Comparison of ENCODE assay signal across 1 cellular context in the genomic region with DNA sequence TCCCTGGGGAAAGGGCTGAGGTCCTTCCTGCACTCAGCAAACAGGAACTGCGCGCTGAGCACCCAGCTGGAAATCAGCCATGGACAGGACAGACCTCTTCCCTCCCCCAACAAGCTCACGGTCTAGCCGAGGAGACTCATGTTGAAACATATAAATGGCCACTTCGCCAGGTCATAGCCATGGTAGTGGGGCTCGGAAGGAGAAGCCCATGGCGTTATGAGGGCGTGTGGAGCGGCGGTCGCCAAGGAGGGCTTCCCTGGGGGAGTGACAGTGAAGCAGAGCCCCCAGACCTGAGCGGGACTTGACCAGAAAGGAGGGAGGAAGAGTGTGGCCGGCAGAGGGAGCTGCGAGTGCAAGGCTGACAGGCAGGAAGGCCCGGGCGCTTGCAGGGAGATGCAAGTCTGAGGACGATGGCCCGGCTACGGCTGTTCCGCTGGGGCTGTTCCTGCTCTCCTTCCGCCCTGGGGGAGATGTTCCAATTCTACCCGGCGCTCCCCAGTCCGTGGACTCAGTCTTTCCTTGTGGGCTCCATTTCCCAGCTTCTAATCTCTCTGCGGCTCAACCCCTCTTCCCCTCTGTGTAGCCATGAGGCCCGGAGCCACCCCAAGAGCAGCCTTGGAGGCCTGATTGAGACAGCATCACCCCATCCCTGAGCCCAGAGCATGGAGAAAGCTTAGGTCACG.
TF ChIP-seq lines count a peak whose summit lies in the region.

No MANE protein-coding gene starts in this region.

TF ChIP-seq in HEK293, 187 proteins besides CTCF, POLR2A, EP300 and RAD21 (continued from another document and continues in another):
- TF ChIP-seq ZNF16 (tag by site-specific recombination; IDR thresholded peaks at IDR 0.05; ENCODE audit: low read depth) (no peak), ZNF292 (tag by site-specific recombination; IDR thresholded peaks at IDR 0.05; ENCODE audit: borderline replicate concordance, low read depth) (no peak), ZBTB8A (tag by site-specific recombination; IDR thresholded peaks at IDR 0.05) (peak; percentile 66; the same call in 1 of the 2 replicates), ZNF843 (tag by site-specific recombination; IDR thresholded peaks at IDR 0.05) (peak; percentile 41; the same call in 1 of the 2 replicates), ZSCAN23 (tag by site-specific recombination; IDR thresholded peaks at IDR 0.05) (no peak), SETDB1 (IDR thresholded peaks at IDR 0.05; ENCODE audit: insufficient read length, low read length) (no peak), ZFP69B (tag by site-specific recombination; IDR thresholded peaks at IDR 0.05) (peak; percentile 15; the same call in 1 of the 2 replicates), ZBTB21 (tag by site-specific recombination; IDR thresholded peaks at IDR 0.05) (no peak), ZNF561 (tag by site-specific recombination; IDR thresholded peaks at IDR 0.05; ENCODE audit: borderline replicate concordance) (peak; percentile 75; the same call in 1 of the 2 replicates), ZNF404 (tag by site-specific recombination; IDR thresholded peaks at IDR 0.05) (no peak), ZNF433 (tag by site-specific recombination; IDR thresholded peaks at IDR 0.05; ENCODE audit: low read depth) (no peak), TRIM28 (IDR thresholded peaks at IDR 0.05; ENCODE audit: borderline replicate concordance, low read length) (no peak; the same call in 1 of the 2 replicates), ZNF544 (tag by site-specific recombination; IDR thresholded peaks at IDR 0.05) (no peak), GLI4 (tag by site-specific recombination; IDR thresholded peaks at IDR 0.05) (no peak), ZNF600 (tag by site-specific recombination; IDR thresholded peaks at IDR 0.05) (peak; percentile 78), ZNF701 (tag by site-specific recombination; IDR thresholded peaks at IDR 0.05) (no peak), ZNF354C (tag by site-specific recombination; IDR thresholded peaks at IDR 0.05; ENCODE audit: borderline replicate concordance, low read depth) (no peak), KLF16 (tag by site-specific recombination; IDR thresholded peaks at IDR 0.05) (peak; percentile 57; the same call in 1 of the 2 replicates), ZNF776 (tag by site-specific recombination; IDR thresholded peaks at IDR 0.05; ENCODE audit: borderline replicate concordance) (no peak), ZIC2 (tag by site-specific recombination; IDR thresholded peaks at IDR 0.05) (peak; percentile 60), ZNF501 (tag by site-specific recombination; IDR thresholded peaks at IDR 0.05) (peak; percentile 86), KLF7 (tag by site-specific recombination; IDR thresholded peaks at IDR 0.05; ENCODE audit: borderline replicate concordance) (no peak), ZNF654 (tag by site-specific recombination; IDR thresholded peaks at IDR 0.05; ENCODE audit: low read depth) (peak; percentile 98), ZNF169 (tag by site-specific recombination; IDR thresholded peaks at IDR 0.05) (no peak), ZNF140 (tag by site-specific recombination; IDR thresholded peaks at IDR 0.05) (no peak), ZNF239 (tag by site-specific recombination; IDR thresholded peaks at IDR 0.05) (no peak), ZNF112 (tag by site-specific recombination; IDR thresholded peaks at IDR 0.05) (no peak), ZNF350 (tag by site-specific recombination; IDR thresholded peaks at IDR 0.05) (no peak), YY2 (tag by site-specific recombination; IDR thresholded peaks at IDR 0.05) (no peak), ZNF610 (tag by site-specific recombination; IDR thresholded peaks at IDR 0.05; ENCODE audit: borderline replicate concordance) (no peak)
- TF ChIP-seq, protein P1, sequence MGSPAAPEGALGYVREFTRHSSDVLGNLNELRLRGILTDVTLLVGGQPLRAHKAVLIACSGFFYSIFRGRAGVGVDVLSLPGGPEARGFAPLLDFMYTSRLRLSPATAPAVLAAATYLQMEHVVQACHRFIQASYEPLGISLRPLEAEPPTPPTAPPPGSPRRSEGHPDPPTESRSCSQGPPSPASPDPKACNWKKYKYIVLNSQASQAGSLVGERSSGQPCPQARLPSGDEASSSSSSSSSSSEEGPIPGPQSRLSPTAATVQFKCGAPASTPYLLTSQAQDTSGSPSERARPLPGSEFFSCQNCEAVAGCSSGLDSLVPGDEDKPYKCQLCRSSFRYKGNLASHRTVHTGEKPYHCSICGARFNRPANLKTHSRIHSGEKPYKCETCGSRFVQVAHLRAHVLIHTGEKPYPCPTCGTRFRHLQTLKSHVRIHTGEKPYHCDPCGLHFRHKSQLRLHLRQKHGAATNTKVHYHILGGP (tag by site-specific recombination; IDR thresholded peaks at IDR 0.05) = no peak
- TF ChIP-seq, protein P2, sequence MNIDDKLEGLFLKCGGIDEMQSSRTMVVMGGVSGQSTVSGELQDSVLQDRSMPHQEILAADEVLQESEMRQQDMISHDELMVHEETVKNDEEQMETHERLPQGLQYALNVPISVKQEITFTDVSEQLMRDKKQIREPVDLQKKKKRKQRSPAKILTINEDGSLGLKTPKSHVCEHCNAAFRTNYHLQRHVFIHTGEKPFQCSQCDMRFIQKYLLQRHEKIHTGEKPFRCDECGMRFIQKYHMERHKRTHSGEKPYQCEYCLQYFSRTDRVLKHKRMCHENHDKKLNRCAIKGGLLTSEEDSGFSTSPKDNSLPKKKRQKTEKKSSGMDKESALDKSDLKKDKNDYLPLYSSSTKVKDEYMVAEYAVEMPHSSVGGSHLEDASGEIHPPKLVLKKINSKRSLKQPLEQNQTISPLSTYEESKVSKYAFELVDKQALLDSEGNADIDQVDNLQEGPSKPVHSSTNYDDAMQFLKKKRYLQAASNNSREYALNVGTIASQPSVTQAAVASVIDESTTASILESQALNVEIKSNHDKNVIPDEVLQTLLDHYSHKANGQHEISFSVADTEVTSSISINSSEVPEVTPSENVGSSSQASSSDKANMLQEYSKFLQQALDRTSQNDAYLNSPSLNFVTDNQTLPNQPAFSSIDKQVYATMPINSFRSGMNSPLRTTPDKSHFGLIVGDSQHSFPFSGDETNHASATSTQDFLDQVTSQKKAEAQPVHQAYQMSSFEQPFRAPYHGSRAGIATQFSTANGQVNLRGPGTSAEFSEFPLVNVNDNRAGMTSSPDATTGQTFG (tag by site-specific recombination; IDR thresholded peaks at IDR 0.05; ENCODE audit: borderline replicate concordance) = no peak
- TF ChIP-seq, protein P3, sequence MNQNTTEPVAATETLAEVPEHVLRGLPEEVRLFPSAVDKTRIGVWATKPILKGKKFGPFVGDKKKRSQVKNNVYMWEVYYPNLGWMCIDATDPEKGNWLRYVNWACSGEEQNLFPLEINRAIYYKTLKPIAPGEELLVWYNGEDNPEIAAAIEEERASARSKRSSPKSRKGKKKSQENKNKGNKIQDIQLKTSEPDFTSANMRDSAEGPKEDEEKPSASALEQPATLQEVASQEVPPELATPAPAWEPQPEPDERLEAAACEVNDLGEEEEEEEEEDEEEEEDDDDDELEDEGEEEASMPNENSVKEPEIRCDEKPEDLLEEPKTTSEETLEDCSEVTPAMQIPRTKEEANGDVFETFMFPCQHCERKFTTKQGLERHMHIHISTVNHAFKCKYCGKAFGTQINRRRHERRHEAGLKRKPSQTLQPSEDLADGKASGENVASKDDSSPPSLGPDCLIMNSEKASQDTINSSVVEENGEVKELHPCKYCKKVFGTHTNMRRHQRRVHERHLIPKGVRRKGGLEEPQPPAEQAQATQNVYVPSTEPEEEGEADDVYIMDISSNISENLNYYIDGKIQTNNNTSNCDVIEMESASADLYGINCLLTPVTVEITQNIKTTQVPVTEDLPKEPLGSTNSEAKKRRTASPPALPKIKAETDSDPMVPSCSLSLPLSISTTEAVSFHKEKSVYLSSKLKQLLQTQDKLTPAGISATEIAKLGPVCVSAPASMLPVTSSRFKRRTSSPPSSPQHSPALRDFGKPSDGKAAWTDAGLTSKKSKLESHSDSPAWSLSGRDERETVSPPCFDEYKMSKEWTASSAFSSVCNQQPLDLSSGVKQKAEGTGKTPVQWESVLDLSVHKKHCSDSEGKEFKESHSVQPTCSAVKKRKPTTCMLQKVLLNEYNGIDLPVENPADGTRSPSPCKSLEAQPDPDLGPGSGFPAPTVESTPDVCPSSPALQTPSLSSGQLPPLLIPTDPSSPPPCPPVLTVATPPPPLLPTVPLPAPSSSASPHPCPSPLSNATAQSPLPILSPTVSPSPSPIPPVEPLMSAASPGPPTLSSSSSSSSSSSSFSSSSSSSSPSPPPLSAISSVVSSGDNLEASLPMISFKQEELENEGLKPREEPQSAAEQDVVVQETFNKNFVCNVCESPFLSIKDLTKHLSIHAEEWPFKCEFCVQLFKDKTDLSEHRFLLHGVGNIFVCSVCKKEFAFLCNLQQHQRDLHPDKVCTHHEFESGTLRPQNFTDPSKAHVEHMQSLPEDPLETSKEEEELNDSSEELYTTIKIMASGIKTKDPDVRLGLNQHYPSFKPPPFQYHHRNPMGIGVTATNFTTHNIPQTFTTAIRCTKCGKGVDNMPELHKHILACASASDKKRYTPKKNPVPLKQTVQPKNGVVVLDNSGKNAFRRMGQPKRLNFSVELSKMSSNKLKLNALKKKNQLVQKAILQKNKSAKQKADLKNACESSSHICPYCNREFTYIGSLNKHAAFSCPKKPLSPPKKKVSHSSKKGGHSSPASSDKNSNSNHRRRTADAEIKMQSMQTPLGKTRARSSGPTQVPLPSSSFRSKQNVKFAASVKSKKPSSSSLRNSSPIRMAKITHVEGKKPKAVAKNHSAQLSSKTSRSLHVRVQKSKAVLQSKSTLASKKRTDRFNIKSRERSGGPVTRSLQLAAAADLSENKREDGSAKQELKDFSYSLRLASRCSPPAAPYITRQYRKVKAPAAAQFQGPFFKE (tag by site-specific recombination; IDR thresholded peaks at IDR 0.05; ENCODE audit: borderline replicate concordance) = no peak
- TF ChIP-seq, protein P4, sequence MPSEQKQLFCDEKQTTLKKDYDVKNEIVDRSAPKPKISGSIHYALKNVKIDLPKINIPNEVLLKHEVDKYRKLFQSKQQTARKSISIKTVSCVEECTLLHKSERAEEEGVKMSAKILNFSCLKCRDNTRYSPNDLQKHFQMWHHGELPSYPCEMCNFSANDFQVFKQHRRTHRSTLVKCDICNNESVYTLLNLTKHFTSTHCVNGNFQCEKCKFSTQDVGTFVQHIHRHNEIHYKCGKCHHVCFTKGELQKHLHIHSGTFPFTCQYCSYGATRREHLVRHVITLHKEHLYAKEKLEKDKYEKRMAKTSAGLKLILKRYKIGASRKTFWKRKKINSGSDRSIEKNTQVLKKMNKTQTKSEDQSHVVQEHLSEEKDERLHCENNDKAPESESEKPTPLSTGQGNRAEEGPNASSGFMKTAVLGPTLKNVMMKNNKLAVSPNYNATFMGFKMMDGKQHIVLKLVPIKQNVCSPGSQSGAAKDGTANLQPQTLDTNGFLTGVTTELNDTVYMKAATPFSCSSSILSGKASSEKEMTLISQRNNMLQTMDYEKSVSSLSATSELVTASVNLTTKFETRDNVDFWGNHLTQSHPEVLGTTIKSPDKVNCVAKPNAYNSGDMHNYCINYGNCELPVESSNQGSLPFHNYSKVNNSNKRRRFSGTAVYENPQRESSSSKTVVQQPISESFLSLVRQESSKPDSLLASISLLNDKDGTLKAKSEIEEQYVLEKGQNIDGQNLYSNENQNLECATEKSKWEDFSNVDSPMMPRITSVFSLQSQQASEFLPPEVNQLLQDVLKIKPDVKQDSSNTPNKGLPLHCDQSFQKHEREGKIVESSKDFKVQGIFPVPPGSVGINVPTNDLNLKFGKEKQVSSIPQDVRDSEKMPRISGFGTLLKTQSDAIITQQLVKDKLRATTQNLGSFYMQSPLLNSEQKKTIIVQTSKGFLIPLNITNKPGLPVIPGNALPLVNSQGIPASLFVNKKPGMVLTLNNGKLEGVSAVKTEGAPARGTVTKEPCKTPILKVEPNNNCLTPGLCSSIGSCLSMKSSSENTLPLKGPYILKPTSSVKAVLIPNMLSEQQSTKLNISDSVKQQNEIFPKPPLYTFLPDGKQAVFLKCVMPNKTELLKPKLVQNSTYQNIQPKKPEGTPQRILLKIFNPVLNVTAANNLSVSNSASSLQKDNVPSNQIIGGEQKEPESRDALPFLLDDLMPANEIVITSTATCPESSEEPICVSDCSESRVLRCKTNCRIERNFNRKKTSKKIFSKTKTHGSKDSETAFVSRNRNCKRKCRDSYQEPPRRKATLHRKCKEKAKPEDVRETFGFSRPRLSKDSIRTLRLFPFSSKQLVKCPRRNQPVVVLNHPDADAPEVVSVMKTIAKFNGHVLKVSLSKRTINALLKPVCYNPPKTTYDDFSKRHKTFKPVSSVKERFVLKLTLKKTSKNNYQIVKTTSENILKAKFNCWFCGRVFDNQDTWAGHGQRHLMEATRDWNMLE (tag by site-specific recombination; conservative IDR thresholded peaks at IDR 0.05; ENCODE audit: low read depth) = no peak
- TF ChIP-seq, protein P5, sequence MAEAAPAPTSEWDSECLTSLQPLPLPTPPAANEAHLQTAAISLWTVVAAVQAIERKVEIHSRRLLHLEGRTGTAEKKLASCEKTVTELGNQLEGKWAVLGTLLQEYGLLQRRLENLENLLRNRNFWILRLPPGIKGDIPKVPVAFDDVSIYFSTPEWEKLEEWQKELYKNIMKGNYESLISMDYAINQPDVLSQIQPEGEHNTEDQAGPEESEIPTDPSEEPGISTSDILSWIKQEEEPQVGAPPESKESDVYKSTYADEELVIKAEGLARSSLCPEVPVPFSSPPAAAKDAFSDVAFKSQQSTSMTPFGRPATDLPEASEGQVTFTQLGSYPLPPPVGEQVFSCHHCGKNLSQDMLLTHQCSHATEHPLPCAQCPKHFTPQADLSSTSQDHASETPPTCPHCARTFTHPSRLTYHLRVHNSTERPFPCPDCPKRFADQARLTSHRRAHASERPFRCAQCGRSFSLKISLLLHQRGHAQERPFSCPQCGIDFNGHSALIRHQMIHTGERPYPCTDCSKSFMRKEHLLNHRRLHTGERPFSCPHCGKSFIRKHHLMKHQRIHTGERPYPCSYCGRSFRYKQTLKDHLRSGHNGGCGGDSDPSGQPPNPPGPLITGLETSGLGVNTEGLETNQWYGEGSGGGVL (tag by site-specific recombination; IDR thresholded peaks at IDR 0.05) = no peak
- TF ChIP-seq, protein P6, sequence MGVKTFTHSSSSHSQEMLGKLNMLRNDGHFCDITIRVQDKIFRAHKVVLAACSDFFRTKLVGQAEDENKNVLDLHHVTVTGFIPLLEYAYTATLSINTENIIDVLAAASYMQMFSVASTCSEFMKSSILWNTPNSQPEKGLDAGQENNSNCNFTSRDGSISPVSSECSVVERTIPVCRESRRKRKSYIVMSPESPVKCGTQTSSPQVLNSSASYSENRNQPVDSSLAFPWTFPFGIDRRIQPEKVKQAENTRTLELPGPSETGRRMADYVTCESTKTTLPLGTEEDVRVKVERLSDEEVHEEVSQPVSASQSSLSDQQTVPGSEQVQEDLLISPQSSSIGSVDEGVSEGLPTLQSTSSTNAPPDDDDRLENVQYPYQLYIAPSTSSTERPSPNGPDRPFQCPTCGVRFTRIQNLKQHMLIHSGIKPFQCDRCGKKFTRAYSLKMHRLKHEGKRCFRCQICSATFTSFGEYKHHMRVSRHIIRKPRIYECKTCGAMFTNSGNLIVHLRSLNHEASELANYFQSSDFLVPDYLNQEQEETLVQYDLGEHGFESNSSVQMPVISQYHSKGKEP (tag by site-specific recombination; IDR thresholded peaks at IDR 0.05) = no peak
- TF ChIP-seq, protein P7, sequence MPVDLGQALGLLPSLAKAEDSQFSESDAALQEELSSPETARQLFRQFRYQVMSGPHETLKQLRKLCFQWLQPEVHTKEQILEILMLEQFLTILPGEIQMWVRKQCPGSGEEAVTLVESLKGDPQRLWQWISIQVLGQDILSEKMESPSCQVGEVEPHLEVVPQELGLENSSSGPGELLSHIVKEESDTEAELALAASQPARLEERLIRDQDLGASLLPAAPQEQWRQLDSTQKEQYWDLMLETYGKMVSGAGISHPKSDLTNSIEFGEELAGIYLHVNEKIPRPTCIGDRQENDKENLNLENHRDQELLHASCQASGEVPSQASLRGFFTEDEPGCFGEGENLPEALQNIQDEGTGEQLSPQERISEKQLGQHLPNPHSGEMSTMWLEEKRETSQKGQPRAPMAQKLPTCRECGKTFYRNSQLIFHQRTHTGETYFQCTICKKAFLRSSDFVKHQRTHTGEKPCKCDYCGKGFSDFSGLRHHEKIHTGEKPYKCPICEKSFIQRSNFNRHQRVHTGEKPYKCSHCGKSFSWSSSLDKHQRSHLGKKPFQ (tag by site-specific recombination; IDR thresholded peaks at IDR 0.05) = no peak; the same call in 1 of the 2 replicates
